In the genomic region with DNA sequence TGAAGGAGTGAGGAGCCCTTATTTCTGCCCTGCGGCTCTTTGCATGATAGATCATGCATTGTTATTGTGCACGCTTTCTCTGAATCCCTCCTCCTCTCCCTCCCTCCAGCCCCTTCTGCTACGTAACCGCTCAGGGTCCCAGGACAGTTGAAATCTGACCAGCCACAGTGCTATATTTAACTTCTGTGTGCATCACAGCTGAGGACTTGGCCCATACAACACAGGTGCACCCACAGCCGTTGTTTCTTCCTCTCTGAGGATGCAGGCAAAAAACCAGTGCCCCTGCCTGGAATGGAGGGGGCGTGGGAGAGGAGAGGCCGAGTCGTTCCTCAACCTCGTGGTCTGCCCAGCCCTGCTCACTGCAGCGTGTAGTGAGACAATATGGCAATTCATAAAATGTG, we compare ENCODE assay signal across 18 cellular contexts.
DNase-seq lines count a peak whose midpoint lies in the region; ATAC-seq and TF ChIP-seq lines count a peak whose summit lies in the region.
"Had no signal": no experiment of that assay in that cellular context is flagged by ENCODE, and none has a peak within 500 bp of the region (broad histone marks: within the 10 kb centered on the region; RNA-seq: fewer than 3 reads in every experiment).

No MANE protein-coding gene starts in this region.

- peak overlapping the region in 1 of 5 experiments; percentile 47 for H3K4me3 Mint-ChIP-seq in brain
- H3K4me3 Mint-ChIP-seq: T-helper 17 cell had no signal

- no peaks in the 10 kb centered on the region for H3K36me3 Mint-ChIP-seq in brain

- DNase-seq in sciatic nerve (ENCODE audit: low spot score) (no peak), NCI-H524 treated with DMSO at 0.1 percent for 48 hours (lab: John Stamatoyannopoulos, UW) (no peak), anterior cingulate cortex (lab: John Stamatoyannopoulos, UW) (no peak), G401 (ENCODE audit: low spot score) (no peak)
- DNase-seq in activated CD4-positive, CD25-positive, alpha-beta regulatory T cell treated with anti-CD3 and anti-CD28 coated beads, Interleukin-2, amount 50 U/mL, for 72 hours: no peak
- DNase-seq: caudate nucleus; NCI-H1436 treated with DMSO at 0.1 percent for 48 hours; NCI-H2227 treated with DMSO at 0.1 percent for 48 hours; SHP77; stimulated activated naive CD4-positive, alpha-beta T cell; T-helper 17 cell; tibial artery had no signal

- peaks cover 10 to 20% (median 11%) of the 10 kb centered on the region in 5 experiments for H3K9me3 Mint-ChIP-seq in brain
- H3K9me3 Mint-ChIP-seq: activated T-helper 2 cell treated with anti-CD3 and anti-CD28 coated beads, Interferon-gamma antibody, Interleukin-2, Interleukin-4, amounts not matched to agents 10 μg/mL and 5 μg/mL and 100 μg/mL, durations not matched to agents 14 hours and 24 hours and 36 hours had no signal

- peaks cover 42% of the 10 kb centered on the region for H3K4me1 Mint-ChIP-seq in brain
- H3K4me1 Mint-ChIP-seq: T-helper 17 cell had no signal

- TF ChIP-seq CTCF in brain (conservative IDR thresholded peaks at IDR 0.05): no peak

- peak overlapping the region in 3 of 5 experiments; percentile 53 to 89 (median 78) for H3K27ac Mint-ChIP-seq in brain
- H3K27ac Mint-ChIP-seq: activated T-helper 2 cell treated with anti-CD3 and anti-CD28 coated beads, Interferon-gamma antibody, Interleukin-2, Interleukin-4, amounts not matched to agents 10 μg/mL and 5 μg/mL and 100 μg/mL, durations not matched to agents 14 hours and 24 hours and 36 hours; naive thymus-derived CD8-positive, alpha-beta T cell; T-helper 17 cell had no signal

- ATAC-seq in GM19438 (IDR thresholded peaks at IDR 0.05; ENCODE audit: low read depth, unreplicated experiment) (peak; percentile 84), HG03378 (IDR thresholded peaks at IDR 0.05; ENCODE audit: unreplicated experiment) (peak; percentile 41), sciatic nerve (peak; percentile 51)
- ATAC-seq: esophagus mucosa; naive thymus-derived CD8-positive, alpha-beta T cell; T-helper 17 cell had no signal

- in situ Hi-C loops in G401 (cut with HindIII; ENCODE audit: low sequenced_read_pairs): no loop called here

- peaks cover 6% of the 10 kb centered on the region for H3K27me3 Mint-ChIP-seq in brain

- intact Hi-C loops in sciatic nerve (cut with DNase I): no loop called here
